ENCODE assay signal across 1 cellular context in genomic region chr16:47528431-47528830, GRCh38.
TF ChIP-seq lines count a peak whose summit lies in the region.

No MANE protein-coding gene starts in this region.

TF ChIP-seq in IMR-90, 13 proteins besides CTCF, POLR2A, EP300 and RAD21 (continued from another document):
- no peak for TF ChIP-seq FOS (IDR thresholded peaks at IDR 0.05; ENCODE audit: low read depth, low read length)
